In the genomic region with DNA sequence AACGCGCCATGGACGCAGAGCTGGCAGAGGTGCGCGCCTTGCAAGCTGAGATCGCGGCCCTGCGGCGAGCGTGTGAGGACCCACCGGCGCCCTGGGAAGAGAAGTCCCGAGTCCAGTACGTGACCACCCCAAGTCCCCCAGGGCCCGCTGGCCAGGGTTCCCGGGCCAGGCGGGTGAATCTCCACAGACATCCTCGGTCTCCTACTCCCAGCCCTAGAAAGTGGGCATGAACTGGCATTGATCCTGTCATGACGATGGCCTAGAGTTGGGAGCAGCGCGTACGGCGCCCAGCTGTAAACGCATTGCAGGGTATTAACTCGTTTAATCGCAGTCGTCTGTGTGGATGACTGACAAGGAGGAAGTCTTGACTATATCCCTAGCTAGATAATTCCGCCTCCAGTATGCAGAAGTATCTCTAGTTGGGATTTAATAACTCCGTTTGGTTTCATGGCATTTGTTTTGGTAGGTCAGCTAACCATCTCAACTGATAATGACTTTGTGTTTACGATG, we compare ENCODE assay signal across 8 cellular contexts. TPM values are rescaled to one million over a fixed set of nuclear protein-coding genes. Genes with fewer than 3 reads are reported as not detected.
DNase-seq lines count a peak whose midpoint lies in the region; ATAC-seq and TF ChIP-seq lines count a peak whose summit lies in the region.

No MANE protein-coding gene starts in this region.

- no peaks in the 10 kb centered on the region for H3K27me3 Mint-ChIP-seq in osteocyte (ENCODE audit: unreplicated experiment)

- intact Hi-C loops in HCT116 (cut with micrococcal nuclease) (loop anchor here (1.0 to 5.0 kb wide), 2 partner anchors 344 to 466 kb away; a partner anchor contains a TSS), esophagus muscularis mucosa (cut with DNase I) (loop anchor here (5.0 kb wide), 1 partner anchor 311 kb away; no protein-coding TSS in a partner anchor)

- no peaks in the 10 kb centered on the region for H3K9me3 Mint-ChIP-seq in osteocyte (ENCODE audit: unreplicated experiment)

- TF ChIP-seq POLR2A in HCT116 (IDR thresholded peaks at IDR 0.05; ENCODE audit: borderline replicate concordance, extremely low read depth, insufficient read depth, insufficient read length) (no peak), esophagus muscularis mucosa (IDR thresholded peaks at IDR 0.05; ENCODE audit: low read depth) (no peak)

- no peak for TF ChIP-seq RAD21 in HCT116 (IDR thresholded peaks at IDR 0.05; ENCODE audit: low read depth)

- H3K9ac ChIP-seq in HCT116 (ENCODE audit: low read length): peak overlapping the region; percentile 88

- peaks cover 13 to 14% of the 10 kb centered on the region in 2 experiments; a peak in 3 of 4 replicates for H3K36me3 ChIP-seq in HCT116 (ENCODE audit: control insufficient read depth in 1 of 2, insufficient read depth in 2 of 2, low read length in 2 of 2)
- H3K36me3 ChIP-seq in esophagus muscularis mucosa: peaks cover 10 to 22% (median 15%) of the 10 kb centered on the region in 4 donors

- H3K4me1 Mint-ChIP-seq in osteocyte (ENCODE audit: unreplicated experiment): peaks cover 37% of the 10 kb centered on the region

- no peak for TF ChIP-seq EP300 in esophagus muscularis mucosa (IDR thresholded peaks at IDR 0.05)

- DNase-seq in COLO829 (ENCODE audit: low spot score): peak; percentile 30
- DNase-seq in HCT116 (ENCODE audit: low read depth, low spot score): no peak
- DNase-seq in SK-N-DZ (ENCODE audit: low spot score): peak; percentile 23
- no peak for DNase-seq in esophagus muscularis mucosa (ENCODE audit: extremely low spot score)
- no peak for DNase-seq in osteocyte (ENCODE audit: extremely low spot score, unreplicated experiment)
- DNase-seq in DMS153 treated with DMSO at 0.1 percent for 48 hours (lab: John Stamatoyannopoulos, UW; ENCODE audit: unreplicated experiment): no peak
- no peak for DNase-seq in H4 (ENCODE audit: low spot score)
- no peak for DNase-seq in SHP77 treated with DMSO at 0.1 percent for 48 hours (lab: John Stamatoyannopoulos, UW)

- H3K27me3 ChIP-seq in HCT116 (ENCODE audit: insufficient read depth, low read length) (no peaks in the 10 kb centered on the region), esophagus muscularis mucosa (no peaks in the 10 kb centered on the region)

- TF ChIP-seq CTCF in HCT116 (IDR thresholded peaks at IDR 0.05 in 2 of 3, conservative IDR thresholded peaks at IDR 0.05 in 1 of 3; ENCODE audit: borderline replicate concordance in 1 of 3, insufficient read depth in 1 of 3, low read depth in 2 of 3, low read length in 2 of 3): no peak
- no peak for TF ChIP-seq CTCF in esophagus muscularis mucosa (IDR thresholded peaks at IDR 0.05)
- no peak for TF ChIP-seq CTCF in osteocyte (IDR thresholded peaks at IDR 0.05)

- peak overlapping the region; percentile 99 for H3K4me3 Mint-ChIP-seq in osteocyte (ENCODE audit: unreplicated experiment)

- H3K9me2 ChIP-seq in HCT116 (ENCODE audit: insufficient read depth): no peaks in the 10 kb centered on the region

- CTCF ChIA-PET in HCT116 (lab: Charles Lee): interaction anchor here (0.7 to 1.4 kb wide), 3 partner anchors 113 to 465 kb away, joined by 3 to 5 read pairs (median 3); no protein-coding TSS in a partner anchor

- POLR2A ChIA-PET in HCT116 (lab: Charles Lee): interaction anchor here (1.0 kb wide), 1 partner anchor 113 kb away, joined by 4 read pairs; no protein-coding TSS in a partner anchor

- no TSS peak for BruUV-seq in HCT116 (replicated peaks; lab: Mats Ljungman, UMichigan)

- peaks cover 31% of the 10 kb centered on the region for H3K79me2 ChIP-seq in HCT116 (ENCODE audit: insufficient read depth, low read length)

- peaks cover 8% of the 10 kb centered on the region for H3K36me3 Mint-ChIP-seq in osteocyte (ENCODE audit: unreplicated experiment)

- H3K9me3 ChIP-seq in HCT116 (ENCODE audit: control insufficient read depth in 1 of 2, insufficient read depth in 1 of 2, low read depth in 1 of 2, low read length in 2 of 2) (no peaks in the 10 kb centered on the region), esophagus muscularis mucosa (no peaks in the 10 kb centered on the region)

- peak overlapping the region; percentile 83 for H2AFZ ChIP-seq in HCT116 (ENCODE audit: low read depth, low read length, poor library complexity, severe bottlenecking)

- RAD21 ChIA-PET in HCT116 (lab: Charles Lee; ENCODE audit: low non-redundant PET in 1 of 2, low total read pairs in 2 of 2, uncharacterized antibody in 2 of 2, unreplicated experiment in 2 of 2): no interaction called here

- peak; percentile 26 for ATAC-seq in HCT116

- H4K20me1 ChIP-seq in HCT116 (ENCODE audit: insufficient read depth): no peaks in the 10 kb centered on the region

- H3K27ac Mint-ChIP-seq in osteocyte (ENCODE audit: unreplicated experiment): peak overlapping the region; percentile 99

- H3K4me1 ChIP-seq in HCT116 (ENCODE audit: control insufficient read depth in 1 of 2, insufficient read depth in 2 of 2, low read length in 2 of 2): peaks cover 9 to 17% of the 10 kb centered on the region in 2 experiments; a peak in 3 of 4 replicates
- H3K4me1 ChIP-seq in esophagus muscularis mucosa: peaks cover 15 to 24% (median 21%) of the 10 kb centered on the region in 4 donors

- peak overlapping the region; percentile 82 for H3K4me2 ChIP-seq in HCT116 (ENCODE audit: low read length)

- WGBS in esophagus muscularis mucosa: 21% methylated on average over 3 of the region's 30 CpGs

- H3K4me3 ChIP-seq in HCT116 (replicated peaks in 1 of 2; ENCODE audit: low read depth in 1 of 2, low read length in 2 of 2): peak overlapping the region; percentile 86 to 88
- peak overlapping the region; percentile 72 to 88 (median 82) for H3K4me3 ChIP-seq in esophagus muscularis mucosa

- H3K27ac ChIP-seq in HCT116 (ENCODE audit: low read depth, low read length) (peak overlapping the region; percentile 87), esophagus muscularis mucosa (replicated peaks in 1 of 4) (peak overlapping the region; percentile 88 to 96 (median 93))

TF ChIP-seq in HCT116, 20 proteins besides CTCF, POLR2A, EP300 and RAD21 (continues in another document):
- TF ChIP-seq TCF7L2 (IDR thresholded peaks at IDR 0.05; ENCODE audit: borderline replicate concordance, extremely low read depth, insufficient read depth, insufficient read length): no peak
- no peak for TF ChIP-seq EZH2 (IDR thresholded peaks at IDR 0.05)
- peak; percentile 45; the same call in 1 of the 2 replicates for TF ChIP-seq ZFX (IDR thresholded peaks at IDR 0.05)
- no peak for TF ChIP-seq EGR1 (IDR thresholded peaks at IDR 0.05; ENCODE audit: low read depth)
- TF ChIP-seq, protein P1, sequence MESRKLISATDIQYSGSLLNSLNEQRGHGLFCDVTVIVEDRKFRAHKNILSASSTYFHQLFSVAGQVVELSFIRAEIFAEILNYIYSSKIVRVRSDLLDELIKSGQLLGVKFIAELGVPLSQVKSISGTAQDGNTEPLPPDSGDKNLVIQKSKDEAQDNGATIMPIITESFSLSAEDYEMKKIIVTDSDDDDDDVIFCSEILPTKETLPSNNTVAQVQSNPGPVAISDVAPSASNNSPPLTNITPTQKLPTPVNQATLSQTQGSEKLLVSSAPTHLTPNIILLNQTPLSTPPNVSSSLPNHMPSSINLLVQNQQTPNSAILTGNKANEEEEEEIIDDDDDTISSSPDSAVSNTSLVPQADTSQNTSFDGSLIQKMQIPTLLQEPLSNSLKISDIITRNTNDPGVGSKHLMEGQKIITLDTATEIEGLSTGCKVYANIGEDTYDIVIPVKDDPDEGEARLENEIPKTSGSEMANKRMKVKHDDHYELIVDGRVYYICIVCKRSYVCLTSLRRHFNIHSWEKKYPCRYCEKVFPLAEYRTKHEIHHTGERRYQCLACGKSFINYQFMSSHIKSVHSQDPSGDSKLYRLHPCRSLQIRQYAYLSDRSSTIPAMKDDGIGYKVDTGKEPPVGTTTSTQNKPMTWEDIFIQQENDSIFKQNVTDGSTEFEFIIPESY (IDR thresholded peaks at IDR 0.05; ENCODE audit: extremely low read depth, insufficient replicate concordance, low read length): no peak

RNA-seq across cellular contexts. Expression of a gene that starts 0.3 kb away (rescaled TPM):
- total RNA-seq in HCT116 (2021; ENCODE audit: unreplicated experiment) (7.0 TPM), esophagus muscularis mucosa (1 to 10 TPM; 1.0 to 5.8 (median 2.0) TPM), osteocyte (11.6 and 13.1 TPM in 2 replicates)
- 1.0 and 1.6 TPM in 2 replicates for polyA plus RNA-seq in HCT116 (2012)
- polyA plus RNA-seq in SK-N-DZ (2014; cell fraction: cytosol; rRNA removed): 3.1 and 3.6 TPM in 2 replicates
- 3.1 and 5.7 TPM in 2 replicates for polyA plus RNA-seq in SK-N-DZ (2014; cell fraction: nucleus; rRNA removed)
- total RNA-seq in H4 (2014; rRNA removed; shearing (Covaris generic)): 2.3 and 9.6 TPM in 2 replicates

RNA-seq across cellular contexts. Expression of a gene that starts 0.9 kb away (rescaled TPM):
- total RNA-seq in HCT116 (2021; ENCODE audit: unreplicated experiment): 48.2 TPM
- 10.0 and 14.2 TPM in 2 replicates for polyA plus RNA-seq in HCT116 (2012)
- 18.4 and 22.4 TPM in 2 replicates for polyA plus RNA-seq in SK-N-DZ (2014; cell fraction: cytosol; rRNA removed)
- 71.1 and 90.6 TPM in 2 replicates for polyA plus RNA-seq in SK-N-DZ (2014; cell fraction: nucleus; rRNA removed)
- 10 to 100 TPM; 17.1 to 28.2 (median 22.5) TPM for total RNA-seq in esophagus muscularis mucosa
- 36.8 and 37.2 TPM in 2 replicates for total RNA-seq in osteocyte
- total RNA-seq in H4 (2014; rRNA removed; shearing (Covaris generic)): 10.7 and 11.0 TPM in 2 replicates

RNA-seq across cellular contexts. Expression of a gene that starts 32.5 kb away (rescaled TPM):
- total RNA-seq in HCT116 (2021; ENCODE audit: unreplicated experiment) (279 TPM), esophagus muscularis mucosa (10 to 100 TPM; 49.8 to 80.6 (median 67.1) TPM), osteocyte (212 and 231 TPM in 2 replicates)
- polyA plus RNA-seq in HCT116 (2012): 124 and 161 TPM in 2 replicates
- 134 and 143 TPM in 2 replicates for polyA plus RNA-seq in SK-N-DZ (2014; cell fraction: cytosol; rRNA removed)
- polyA plus RNA-seq in SK-N-DZ (2014; cell fraction: nucleus; rRNA removed): 175 and 205 TPM in 2 replicates
- 166 and 199 TPM in 2 replicates for total RNA-seq in H4 (2014; rRNA removed; shearing (Covaris generic))

Comparison
In these comparisons a context has a peak if more than half of its experiments do, and no peak if none do; other contexts are left out.
1. DNase-seq: peak in COLO829 (single experiment) and SK-N-DZ (single experiment); none in HCT116 (single experiment), esophagus muscularis mucosa (single experiment), osteocyte (single experiment), DMS153 treated with DMSO at 0.1 percent for 48 hours (single experiment), H4 (single experiment) and SHP77 treated with DMSO at 0.1 percent for 48 hours (single experiment).